In the genomic region with DNA sequence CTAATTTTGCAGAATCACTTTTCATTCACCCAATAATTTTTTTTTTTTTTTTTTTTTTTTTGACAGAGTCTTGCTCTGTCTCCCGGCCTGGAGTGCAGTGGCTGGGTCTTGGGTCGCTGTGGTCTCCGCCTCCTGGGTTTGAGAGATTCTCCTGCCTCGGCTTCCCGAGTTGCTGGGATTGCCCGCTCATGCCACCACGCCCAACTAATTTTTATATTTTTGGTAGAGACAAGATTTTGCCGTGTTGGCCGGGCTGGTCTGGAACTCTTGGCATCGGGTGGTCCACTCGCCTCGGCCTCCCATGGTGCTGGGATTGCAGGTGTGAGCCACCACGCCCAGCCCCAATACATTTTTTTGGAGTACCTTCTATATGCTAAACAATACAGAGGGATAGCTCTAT, we compare ENCODE assay signal across 32 cellular contexts.
"Had no signal": no experiment of that assay in that cellular context is flagged by ENCODE, and none has a peak within 500 bp of the region (broad histone marks: within the 10 kb centered on the region; RNA-seq: fewer than 3 reads in every experiment).

No MANE protein-coding gene starts in this region.

- H3K4me3 ChIP-seq: ascending aorta, cardiac muscle cell had no signal

- H3K36me3 ChIP-seq: ascending aorta, cardiac muscle cell had no signal

- H3K27me3 ChIP-seq: ascending aorta, cardiac muscle cell had no signal

- ATAC-seq: activated CD4-positive, alpha-beta T cell treated with anti-CD3 and anti-CD28 coated beads for 36 hours; activated CD4-positive, CD25-positive, alpha-beta regulatory T cell treated with anti-CD3 and anti-CD28 coated beads, Interleukin-2, amount 50 U/mL, for 24 hours; activated CD8-positive, alpha-beta memory T cell treated with anti-CD3 and anti-CD28 coated beads, Interleukin-2, amount 10 ng/mL, durations not matched to agents 7 days and 5 days; activated CD8-positive, alpha-beta T cell treated with anti-CD3 and anti-CD28 coated beads, Interleukin-2, amount 10 ng/mL, durations not matched to agents 7 days and 5 days; activated naive CD8-positive, alpha-beta T cell treated with anti-CD3 and anti-CD28 coated beads, Interleukin-2, amount 50 U/mL, for 24 hours had no signal

- H3K27ac ChIP-seq: ascending aorta, cardiac muscle cell, VCaP had no signal

- DNase-seq: activated CD4-positive, alpha-beta memory T cell treated with anti-CD3 and anti-CD28 coated beads, Interleukin-2, amount 10 ng/mL, durations not matched to agents 7 days and 5 days; activated CD4-positive, alpha-beta T cell treated with anti-CD3 and anti-CD28 coated beads for 1 hour; activated CD4-positive, alpha-beta T cell treated with anti-CD3 and anti-CD28 coated beads for 36 hours; activated CD4-positive, alpha-beta T cell treated with anti-CD3 and anti-CD28 coated beads for 48 hours; activated CD4-positive, alpha-beta T cell treated with anti-CD3 and anti-CD28 coated beads, Interleukin-2, amount 10 ng/mL, durations not matched to agents 7 days and 5 days; activated CD4-positive, alpha-beta T cell treated with anti-CD3 and anti-CD28 coated beads, Interleukin-2, amount 50 U/mL, for 48 hours; activated CD4-positive, CD25-positive, alpha-beta regulatory T cell; activated CD8-positive, alpha-beta memory T cell treated with anti-CD3 and anti-CD28 coated beads for 24 hours; activated CD8-positive, alpha-beta memory T cell treated with anti-CD3 and anti-CD28 coated beads, Interleukin-2, amount 10 ng/mL, durations not matched to agents 7 days and 5 days; activated CD8-positive, alpha-beta memory T cell treated with anti-CD3 and anti-CD28 coated beads, Interleukin-2, amount 50 U/mL, for 48 hours; activated CD8-positive, alpha-beta T cell treated with anti-CD3 and anti-CD28 coated beads, Interleukin-2, amount 10 ng/mL, durations not matched to agents 7 days and 5 days; activated effector memory CD4-positive, alpha-beta T cell treated with Interleukin-2 at 50 U/mL for 16 hours; activated gamma-delta T cell; activated naive CD4-positive, alpha-beta T cell treated with anti-CD3 and anti-CD28 coated beads, Interleukin-2, amount 10 ng/mL, durations not matched to agents 7 days and 5 days; activated naive CD4-positive, alpha-beta T cell treated with Interleukin-2 at 50 U/mL for 16 hours; activated naive CD8-positive, alpha-beta T cell treated with anti-CD3 and anti-CD28 coated beads, Interleukin-2, amount 10 ng/mL, durations not matched to agents 7 days and 5 days; activated naive CD8-positive, alpha-beta T cell treated with anti-CD3 and anti-CD28 coated beads, Interleukin-2, amount 50 U/mL, for 24 hours; activated T-cell treated with anti-CD3 and anti-CD28 coated beads, Interleukin-2, amount 50 U/mL, for 24 hours; activated T-cell treated with anti-CD3 and anti-CD28 coated beads, Interleukin-2, amount 50 U/mL, for 48 hours; amygdala; anterior cingulate cortex; caudate nucleus; cerebellar nuclear complex; T-helper 1 cell; T-helper 2 cell; T-helper 9 cell had no signal

- FAIRE-seq: bronchial epithelial cell, TTC549 had no signal

- H3K9me3 ChIP-seq: ascending aorta had no signal

- H3K4me1 ChIP-seq: ascending aorta had no signal
